In genomic region chr10:132632851-132633684, GRCh38 we compare ENCODE assay signal across 12 cellular contexts.
DNase-seq lines count a peak whose midpoint lies in the region; ATAC-seq and TF ChIP-seq lines count a peak whose summit lies in the region.
"Had no signal": no experiment of that assay in that cellular context is flagged by ENCODE, and none has a peak within 500 bp of the region (broad histone marks: within the 10 kb centered on the region; RNA-seq: fewer than 3 reads in every experiment).

No MANE protein-coding gene starts in this region.

- H3K27ac Mint-ChIP-seq in activated naive CD4-positive, alpha-beta T cell treated with anti-CD3 and anti-CD28 coated beads for 36 hours: no peak overlapping the region
- H3K27ac Mint-ChIP-seq: activated naive CD4-positive, alpha-beta T cell treated with anti-CD3 and anti-CD28 coated beads, Interleukin-2, amount 10 ng/mL, durations not matched to agents 7 days and 5 days had no signal

- no peaks in the 10 kb centered on the region for H3K27me3 Mint-ChIP-seq in activated naive CD4-positive, alpha-beta T cell treated with anti-CD3 and anti-CD28 coated beads for 36 hours (ENCODE audit: low read depth)
- H3K27me3 Mint-ChIP-seq: activated naive CD4-positive, alpha-beta T cell treated with anti-CD3 and anti-CD28 coated beads, Interleukin-2, amount 10 ng/mL, durations not matched to agents 7 days and 5 days had no signal

- DNase-seq in Right ventricle myocardium inferior (ENCODE audit: missing footprints) (peak; percentile 53), left ventricle myocardium superior (no peak), fibroblast of villous mesenchyme (ENCODE audit: low read depth) (peak; percentile 7), osteoblast (ENCODE audit: insufficient read length, low spot score, missing footprints) (peak; percentile 95), DMS153 (lab: John Stamatoyannopoulos, UW) (no peak), iPS-NIHi7 (ENCODE audit: extremely low spot score) (no peak), DMS53 (lab: John Stamatoyannopoulos, UW) (no peak)
- DNase-seq in activated naive CD4-positive, alpha-beta T cell treated with anti-CD3 and anti-CD28 coated beads for 36 hours: no peak
- DNase-seq: ACHN; activated naive CD4-positive, alpha-beta T cell treated with anti-CD3 and anti-CD28 coated beads, Interleukin-2, amount 10 ng/mL, durations not matched to agents 7 days and 5 days; NCI-H2029 treated with DMSO at 0.1 percent for 48 hours; stimulated activated naive CD8-positive, alpha-beta T cell treated with anti-CD3 and anti-CD28 coated beads, Interleukin-15, Interleukin-2, amounts not matched to agents 100 U/mL and 50 U/mL, for 24 hours had no signal

- no peak overlapping the region for H3K27ac ChIP-seq in osteoblast (ENCODE audit: low read depth, low read length)

- H3K4me3 ChIP-seq in fibroblast of villous mesenchyme (ENCODE audit: low read depth, low read length) (no peak overlapping the region), osteoblast (ENCODE audit: insufficient read depth, low read length) (no peak overlapping the region)

- peaks cover 20% of the 10 kb centered on the region for H3K4me1 Mint-ChIP-seq in activated naive CD4-positive, alpha-beta T cell treated with anti-CD3 and anti-CD28 coated beads for 36 hours (ENCODE audit: low read depth)

- peaks cover 24% of the 10 kb centered on the region for H3K79me2 ChIP-seq in osteoblast (ENCODE audit: insufficient read depth, low read length)

- H2AFZ ChIP-seq in osteoblast (ENCODE audit: low read length): no peak overlapping the region

- TF ChIP-seq CTCF in fibroblast of villous mesenchyme (IDR thresholded peaks at IDR 0.05; ENCODE audit: insufficient read depth, low read depth, low read length): no peak
- TF ChIP-seq CTCF in osteoblast (IDR thresholded peaks at IDR 0.05; ENCODE audit: extremely low read depth, low read depth, low read length): no peak

- peaks cover 14% of the 10 kb centered on the region for H3K4me1 ChIP-seq in osteoblast (ENCODE audit: insufficient read depth, low read length)

- H4K20me1 ChIP-seq in osteoblast (ENCODE audit: insufficient read depth, low read length): peaks cover 46% of the 10 kb centered on the region

- no peaks in the 10 kb centered on the region for H3K27me3 ChIP-seq in osteoblast (ENCODE audit: insufficient read depth, low read length)

- ATAC-seq in Right ventricle myocardium inferior (no peak), left ventricle myocardium superior (no peak)
- ATAC-seq: stimulated activated naive CD8-positive, alpha-beta T cell treated with anti-CD3 and anti-CD28 coated beads, Interleukin-15, Interleukin-2, amounts not matched to agents 100 U/mL and 50 U/mL, for 24 hours had no signal

- no peaks in the 10 kb centered on the region for H3K9me3 Mint-ChIP-seq in activated naive CD4-positive, alpha-beta T cell treated with anti-CD3 and anti-CD28 coated beads for 36 hours
- H3K9me3 Mint-ChIP-seq: activated naive CD4-positive, alpha-beta T cell treated with anti-CD3 and anti-CD28 coated beads, Interleukin-2, amount 10 ng/mL, durations not matched to agents 7 days and 5 days had no signal

- H3K9me3 ChIP-seq in osteoblast (ENCODE audit: low read depth, low read length): no peaks in the 10 kb centered on the region

- peak overlapping the region; percentile 1 for H3K4me2 ChIP-seq in osteoblast (ENCODE audit: insufficient read depth, low read length)

- H3K4me3 Mint-ChIP-seq in activated naive CD4-positive, alpha-beta T cell treated with anti-CD3 and anti-CD28 coated beads for 36 hours: no peak overlapping the region
- H3K4me3 Mint-ChIP-seq: activated naive CD4-positive, alpha-beta T cell treated with anti-CD3 and anti-CD28 coated beads, Interleukin-2, amount 10 ng/mL, durations not matched to agents 7 days and 5 days had no signal

- no peaks in the 10 kb centered on the region for H3K36me3 Mint-ChIP-seq in activated naive CD4-positive, alpha-beta T cell treated with anti-CD3 and anti-CD28 coated beads for 36 hours (ENCODE audit: low read depth)
- H3K36me3 Mint-ChIP-seq: activated naive CD4-positive, alpha-beta T cell treated with anti-CD3 and anti-CD28 coated beads, Interleukin-2, amount 10 ng/mL, durations not matched to agents 7 days and 5 days had no signal

- no peaks in the 10 kb centered on the region for H3K36me3 ChIP-seq in osteoblast (ENCODE audit: insufficient read depth, low read length)

- intact Hi-C loops in Right ventricle myocardium inferior (cut with DNase I) (loop anchor here (1.0 kb wide), 1 partner anchor 169 kb away; no protein-coding TSS in a partner anchor), left ventricle myocardium superior (cut with micrococcal nuclease) (loop anchor here (5.0 to 10.0 kb wide), 2 partner anchors 48 to 171 kb away; no protein-coding TSS in a partner anchor)
- intact Hi-C loops in activated naive CD4-positive, alpha-beta T cell treated with anti-CD3 and anti-CD28 coated beads for 36 hours (cut with micrococcal nuclease): loop anchor here (10.0 kb wide), 1 partner anchor 248 kb away; no protein-coding TSS in a partner anchor

- CTCF ChIA-PET in activated naive CD4-positive, alpha-beta T cell treated with anti-CD3 and anti-CD28 coated beads for 36 hours (lab: Charles Lee): interaction anchor here (1.3 to 3.5 kb wide), 4 partner anchors 22 to 179 kb away, joined by 3 to 16 read pairs (median 4); no protein-coding TSS in a partner anchor

Comparison
In these comparisons a context has a peak if more than half of its experiments do, and no peak if none do; other contexts are left out.
1. DNase-seq: peak in Right ventricle myocardium inferior (single experiment), fibroblast of villous mesenchyme (single experiment) and osteoblast (single experiment); none in left ventricle myocardium superior (single experiment), DMS153 (single experiment), iPS-NIHi7 (single experiment), activated naive CD4-positive, alpha-beta T cell treated with anti-CD3 and anti-CD28 coated beads for 36 hours (single experiment) and DMS53 (single experiment).